ENCODE assay signal across 12 cellular contexts in genomic region chr1:234553241-234554156, GRCh38. TPM values are rescaled to one million over a fixed set of nuclear protein-coding genes. Genes with fewer than 3 reads are reported as not detected.
DNase-seq lines count a peak whose midpoint lies in the region; TF ChIP-seq lines count a peak whose summit lies in the region.
"Had no signal": no experiment of that assay in that cellular context is flagged by ENCODE, and none has a peak within 500 bp of the region (broad histone marks: within the 10 kb centered on the region; RNA-seq: fewer than 3 reads in every experiment).

No MANE protein-coding gene starts in this region.

- no peaks in the 10 kb centered on the region for H3K36me3 Mint-ChIP-seq in nephron progenitor cell (ENCODE audit: low read depth)
- H3K36me3 Mint-ChIP-seq: naive thymus-derived CD8-positive, alpha-beta T cell had no signal

- H3K4me1 Mint-ChIP-seq in nephron progenitor cell = peaks cover 46% of the 10 kb centered on the region
- H3K4me1 Mint-ChIP-seq: naive thymus-derived CD8-positive, alpha-beta T cell had no signal

- H3K9me3 Mint-ChIP-seq in nephron progenitor cell = no peaks in the 10 kb centered on the region
- H3K9me3 Mint-ChIP-seq: naive thymus-derived CD8-positive, alpha-beta T cell had no signal

- no peak overlapping the region for H3K4me3 Mint-ChIP-seq in nephron progenitor cell
- H3K4me3 Mint-ChIP-seq: naive thymus-derived CD8-positive, alpha-beta T cell had no signal

- no peak for TF ChIP-seq CTCF in AG09319 (IDR thresholded peaks at IDR 0.05; ENCODE audit: low read depth, low read length)
- TF ChIP-seq CTCF in fibroblast of the aortic adventitia (IDR thresholded peaks at IDR 0.05; ENCODE audit: insufficient read depth, low read length) = no peak
- no peak for TF ChIP-seq CTCF in nephron progenitor cell (IDR thresholded peaks at IDR 0.05)

- no peak overlapping the region for H3K4me3 ChIP-seq in fibroblast of the aortic adventitia (ENCODE audit: low read depth, low read length)

- peak overlapping the region; percentile 92 for H3K27ac Mint-ChIP-seq in nephron progenitor cell
- H3K27ac Mint-ChIP-seq: naive thymus-derived CD8-positive, alpha-beta T cell had no signal

- H3K27me3 Mint-ChIP-seq in nephron progenitor cell (ENCODE audit: low read depth, poor library complexity) = peaks cover 7% of the 10 kb centered on the region
- H3K27me3 Mint-ChIP-seq: naive thymus-derived CD8-positive, alpha-beta T cell had no signal

- DNase-seq in AG09319 (ENCODE audit: extremely low read depth, low read depth) (peak; percentile 79), SK-N-DZ (ENCODE audit: low spot score) (peak; percentile 68), fibroblast of the aortic adventitia (ENCODE audit: low read depth) (peak; percentile 95), nephron progenitor cell (no peak), SHP77 (lab: John Stamatoyannopoulos, UW) (no peak), activated gamma-delta T cell (lab: John Stamatoyannopoulos, UW) (no peak), NCI-H128 (lab: John Stamatoyannopoulos, UW; ENCODE audit: unreplicated experiment) (no peak)
- DNase-seq in activated naive CD4-positive, alpha-beta T cell treated with Interleukin-2 at 50 U/mL for 16 hours = no peak
- DNase-seq: activated CD8-positive, alpha-beta memory T cell treated with anti-CD3 and anti-CD28 coated beads, Interleukin-2, amount 50 U/mL, for 48 hours; COR-L47; MM.1S; naive thymus-derived CD8-positive, alpha-beta T cell had no signal

RNA-seq across cellular contexts. Expression of gene IRF2BP2, which starts 56.5 kb away (rescaled TPM):
- polyA plus RNA-seq in SK-N-DZ (2014; cell fraction: cytosol; rRNA removed) = 32.0 and 33.3 TPM in 2 replicates
- polyA plus RNA-seq in SK-N-DZ (2014; cell fraction: nucleus; rRNA removed) = 24.3 and 26.1 TPM in 2 replicates
- 62.9 and 79.4 TPM in 2 replicates for total RNA-seq in fibroblast of the aortic adventitia (ENCODE audit: low replicate concordance)

Comparison
In these comparisons a context has a peak if more than half of its experiments do, and no peak if none do; other contexts are left out.
1. DNase-seq: peak in AG09319 (single experiment), SK-N-DZ (single experiment) and fibroblast of the aortic adventitia (single experiment); none in nephron progenitor cell (single experiment), SHP77 (0 of 2), activated naive CD4-positive, alpha-beta T cell treated with Interleukin-2 at 50 U/mL for 16 hours (single experiment), activated gamma-delta T cell (single experiment) and NCI-H128 (single experiment).